ENCODE assay signal across 11 cellular contexts in the genomic region with DNA sequence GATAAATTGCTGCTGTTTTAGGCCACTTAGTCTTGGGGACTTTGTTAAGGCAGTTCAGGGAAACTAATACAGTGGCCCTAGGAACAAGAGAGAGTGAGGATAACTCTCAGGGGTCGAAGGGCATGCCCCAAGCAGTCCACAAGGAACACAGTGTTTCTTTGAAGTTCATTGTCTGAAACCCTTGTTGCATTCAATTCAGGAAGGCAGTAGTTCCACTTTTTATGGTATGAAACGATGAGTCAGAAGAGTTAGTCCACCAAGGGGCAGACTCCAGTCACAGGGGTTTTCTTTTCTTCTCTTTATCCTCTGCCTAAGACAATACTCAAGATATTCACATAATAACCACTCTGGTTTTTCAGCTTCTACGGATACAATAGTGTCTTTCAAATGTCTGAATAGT.
DNase-seq lines count a peak whose midpoint lies in the region; ATAC-seq lines count a peak whose summit lies in the region.
"Had no signal": no experiment of that assay in that cellular context is flagged by ENCODE, and none has a peak within 500 bp of the region (broad histone marks: within the 10 kb centered on the region; RNA-seq: fewer than 3 reads in every experiment).

No MANE protein-coding gene starts in this region.

- ATAC-seq in GM21360 (IDR thresholded peaks at IDR 0.05; ENCODE audit: unreplicated experiment), result peak; percentile 67
- peak; percentile 82 for ATAC-seq in HG03196 (IDR thresholded peaks at IDR 0.05; ENCODE audit: unreplicated experiment)

- DNase-seq in COLO829 (ENCODE audit: low spot score) (peak; percentile 40), SW480 (ENCODE audit: low spot score) (peak; percentile 14), SHP77 (lab: John Stamatoyannopoulos, UW) (no peak), NCI-H748 treated with DMSO at 0.1 percent for 48 hours (lab: John Stamatoyannopoulos, UW) (no peak), OCI-M1 (lab: John Stamatoyannopoulos, UW) (no peak), NCI-H1694 (lab: John Stamatoyannopoulos, UW) (no peak)
- DNase-seq: central memory CD4-positive, alpha-beta T cell; NCI-H1436; SJCRH30 had no signal

Comparison
In these comparisons a context has a peak if more than half of its experiments do, and no peak if none do; other contexts are left out.
1. DNase-seq: peak in COLO829 (single experiment) and SW480 (single experiment); none in SHP77 (0 of 2), NCI-H748 treated with DMSO at 0.1 percent for 48 hours (single experiment), OCI-M1 (single experiment) and NCI-H1694 (single experiment).